ENCODE assay signal across 14 cellular contexts in the genomic region with DNA sequence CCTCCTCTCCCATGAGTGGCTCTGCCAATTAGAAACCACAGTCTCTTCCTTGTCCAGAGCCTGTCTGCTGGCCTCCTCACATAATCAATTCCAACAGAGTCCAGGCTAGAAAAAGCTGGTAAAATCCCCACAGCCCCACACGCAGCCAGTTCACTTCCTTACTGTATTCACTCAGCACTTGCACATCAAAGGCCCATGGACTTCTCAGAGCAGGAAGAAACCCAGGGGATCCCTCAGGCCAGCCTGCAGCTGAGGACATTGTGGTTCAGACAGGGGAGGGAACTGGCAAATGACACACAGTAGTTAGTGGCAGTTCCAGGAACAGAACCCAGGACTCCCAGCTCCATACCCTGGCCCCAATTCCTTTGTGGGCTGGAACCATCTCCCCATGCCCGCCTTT.
DNase-seq lines count a peak whose midpoint lies in the region; ATAC-seq, FAIRE-seq and TF ChIP-seq lines count a peak whose summit lies in the region.
"Had no signal": no experiment of that assay in that cellular context is flagged by ENCODE, and none has a peak within 500 bp of the region (broad histone marks: within the 10 kb centered on the region; RNA-seq: fewer than 3 reads in every experiment).

No MANE protein-coding gene starts in this region.

- no peak overlapping the region for H3K4me3 ChIP-seq in liver (ENCODE audit: low read depth in 1 of 3, low read length in 3 of 3)
- no peak overlapping the region for H3K4me3 ChIP-seq in HepG2 (replicated peaks in 1 of 3; ENCODE audit: insufficient read depth in 1 of 3, low read depth in 2 of 3, low read length in 3 of 3)
- H3K4me3 ChIP-seq in OCI-LY3 (ENCODE audit: low read length): 0 out of 2 replicates have a peak overlapping the region, but pooled peaks have one; percentile 100
- H3K4me3 ChIP-seq: Peyer's patch, tibial nerve had no signal

- TF ChIP-seq CTCF in liver (IDR thresholded peaks at IDR 0.05; ENCODE audit: low read depth, low read length, missing input control): no peak
- no peak for TF ChIP-seq CTCF in HepG2 (CRISPR knock-in tag; IDR thresholded peaks at IDR 0.05)
- no peak for TF ChIP-seq CTCF in OCI-LY3 (IDR thresholded peaks at IDR 0.05; ENCODE audit: low read depth, low read length)
- no peak for TF ChIP-seq CTCF in D721Med (IDR thresholded peaks at IDR 0.05; ENCODE audit: insufficient read depth, missing control alignments)

- intact Hi-C loops in HepG2 (cut with micrococcal nuclease; ENCODE audit: unreplicated experiment): no loop called here

- POLR2A ChIA-PET in HepG2 (lab: Yijun Ruan, JAX): no interaction called here

- no peak for ATAC-seq in HepG2
- ATAC-seq: CD8-positive, alpha-beta T cell; naive thymus-derived CD8-positive, alpha-beta T cell had no signal

- H3K9ac ChIP-seq in liver (ENCODE audit: low read depth in 1 of 2, low read length in 2 of 2): no peak overlapping the region
- no peak overlapping the region for H3K9ac ChIP-seq in HepG2 (ENCODE audit: insufficient read depth, low read depth, low read length)
- H3K9ac ChIP-seq in OCI-LY3 (ENCODE audit: low read length): peak overlapping the region; percentile 25; the same call in 1 of the 2 replicates

- H4K20me1 ChIP-seq in HepG2 (ENCODE audit: insufficient read depth, low read length): no peaks in the 10 kb centered on the region
- peaks cover 80% of the 10 kb centered on the region for H4K20me1 ChIP-seq in OCI-LY3 (ENCODE audit: insufficient read depth, low read length)

- H3K4me1 ChIP-seq in liver (ENCODE audit: control insufficient read depth in 4 of 4, insufficient read depth in 4 of 4, low read length in 3 of 4) (peaks cover 0 to 16% (median 3%) of the 10 kb centered on the region in 4 donors), HepG2 (ENCODE audit: insufficient read depth, low read length) (no peaks in the 10 kb centered on the region), OCI-LY3 (ENCODE audit: low read length) (peaks cover 82% of the 10 kb centered on the region)

- H3K27ac ChIP-seq in liver (ENCODE audit: low read depth in 1 of 2, low read length in 2 of 2): no peak overlapping the region
- H3K27ac ChIP-seq in HepG2 (ENCODE audit: extremely low read length, insufficient read depth, low read length): no peak overlapping the region
- peak overlapping the region; percentile 83 for H3K27ac ChIP-seq in OCI-LY3 (ENCODE audit: low read length)
- H3K27ac ChIP-seq: Peyer's patch, tibial nerve had no signal

- CTCF ChIA-PET in HepG2 (lab: Yijun Ruan, JAX; ENCODE audit: low intra/inter-chr PET ratio, low total read pairs): no interaction called here

- no peaks in the 10 kb centered on the region for H3K36me3 ChIP-seq in liver (ENCODE audit: control insufficient read depth in 4 of 4, insufficient read depth in 3 of 4, low read depth in 1 of 4, low read length in 3 of 4)
- no peaks in the 10 kb centered on the region for H3K36me3 ChIP-seq in HepG2 (replicated peaks in 1 of 2; ENCODE audit: control insufficient read depth in 1 of 2, insufficient read depth in 2 of 2, low read length in 2 of 2)
- peaks cover 40% of the 10 kb centered on the region for H3K36me3 ChIP-seq in OCI-LY3 (replicated peaks; ENCODE audit: low read depth, low read length)
- H3K36me3 ChIP-seq: Peyer's patch, tibial nerve had no signal

- TF ChIP-seq RAD21 in liver (IDR thresholded peaks at IDR 0.05): no peak
- TF ChIP-seq RAD21 in HepG2 (CRISPR knock-in tag; IDR thresholded peaks at IDR 0.05): no peak

- no TSS peak for BruUV-seq in HepG2 (replicated peaks; lab: Mats Ljungman, UMichigan)

- FAIRE-seq in HepG2 (lab: Jason Lieb, UNC) (no peak), D721Med (lab: Jason Lieb, UNC) (no peak)

- in situ Hi-C loops in HepG2 (cut with HindIII; ENCODE audit: extremely low pct_ligation_motif_present, low pct_unique_long_range_greater_than_20kb): no loop called here

- TF ChIP-seq POLR2A in HepG2 (IDR thresholded peaks at IDR 0.05; ENCODE audit: insufficient read depth in 1 of 2, low read depth in 2 of 2, low read length in 2 of 2): no peak

- no peak for TF ChIP-seq EP300 in HepG2 (IDR thresholded peaks at IDR 0.05; ENCODE audit: low read depth in 2 of 2, low read length in 2 of 2)
- TF ChIP-seq EP300 in HepG2 (CRISPR knock-in tag; IDR thresholded peaks at IDR 0.05; ENCODE audit: borderline replicate concordance): no peak

- no peaks in the 10 kb centered on the region for H3K79me2 ChIP-seq in HepG2 (ENCODE audit: insufficient read depth, low read length)
- peaks cover 100% of the 10 kb centered on the region for H3K79me2 ChIP-seq in OCI-LY3 (ENCODE audit: low read length)

- H3K27me3 ChIP-seq in liver (ENCODE audit: control insufficient read depth in 4 of 4, insufficient read depth in 4 of 4, low read length in 3 of 4): no peaks in the 10 kb centered on the region
- peaks cover 3 to 33% of the 10 kb centered on the region in 2 experiments; a peak in 3 of 5 replicates for H3K27me3 ChIP-seq in HepG2 (ENCODE audit: control insufficient read depth in 1 of 2, insufficient read depth in 2 of 2, low read length in 2 of 2)
- H3K27me3 ChIP-seq in OCI-LY3 (ENCODE audit: low read depth, low read length): no peaks in the 10 kb centered on the region
- H3K27me3 ChIP-seq: Peyer's patch, tibial nerve had no signal

- H3K4me2 ChIP-seq in HepG2 (ENCODE audit: low read depth, low read length) (no peak overlapping the region), OCI-LY3 (ENCODE audit: low read length) (peak overlapping the region; percentile 89)

- no peak overlapping the region for H2AFZ ChIP-seq in HepG2 (ENCODE audit: low read length)
- H2AFZ ChIP-seq in OCI-LY3 (ENCODE audit: low read depth, low read length): no peak overlapping the region

- 83% methylated on average over 2 of the region's 2 CpGs for WGBS in liver
- 0% methylated on average over 1 of the region's 2 CpGs for WGBS in HepG2 (ENCODE audit: low lambda C conversion rate)

- H3K9me3 ChIP-seq in liver (ENCODE audit: control insufficient read depth in 4 of 4, low read length in 3 of 4): no peaks in the 10 kb centered on the region
- no peaks in the 10 kb centered on the region for H3K9me3 ChIP-seq in HepG2 (ENCODE audit: low read length)
- H3K9me3 ChIP-seq in OCI-LY3 (ENCODE audit: insufficient read depth, low read length): no peaks in the 10 kb centered on the region
- H3K9me3 ChIP-seq: Peyer's patch, tibial nerve had no signal

- no peak for DNase-seq in HepG2 (ENCODE audit: low spot score)
- DNase-seq in globus pallidus (ENCODE audit: low spot score): peak; percentile 29
- DNase-seq in D721Med (ENCODE audit: insufficient read length, low spot score): no peak
- no peak for DNase-seq in foreskin melanocyte
- no peak for DNase-seq in NCI-H446 (lab: John Stamatoyannopoulos, UW)
- DNase-seq: activated CD4-positive, alpha-beta T cell treated with anti-CD3 and anti-CD28 coated beads for 4 hours; CD8-positive, alpha-beta T cell; naive thymus-derived CD8-positive, alpha-beta T cell; NCI-H2107; SW 1271 had no signal

TF ChIP-seq in liver, 16 proteins besides CTCF, POLR2A, EP300 and RAD21 (continues in another document):
- TF ChIP-seq FOXA2 (IDR thresholded peaks at IDR 0.05) (no peak), TAF1 (conservative IDR thresholded peaks at IDR 0.05) (no peak), JUND (IDR thresholded peaks at IDR 0.05) (no peak)

TF ChIP-seq in HepG2, 621 proteins besides CTCF, POLR2A, EP300 and RAD21 (continues in another document):
- TF ChIP-seq ZNF24 (IDR thresholded peaks at IDR 0.05) (no peak), ZNF605 (CRISPR knock-in tag; IDR thresholded peaks at IDR 0.05) (no peak), ZNF766 (CRISPR knock-in tag; IDR thresholded peaks at IDR 0.05; ENCODE audit: borderline replicate concordance) (no peak), SETDB1 (CRISPR knock-in tag; IDR thresholded peaks at IDR 0.05; ENCODE audit: borderline replicate concordance) (no peak), MED8 (CRISPR knock-in tag; IDR thresholded peaks at IDR 0.05; ENCODE audit: insufficient replicate concordance) (no peak), CAMTA2 (CRISPR knock-in tag; IDR thresholded peaks at IDR 0.05; ENCODE audit: borderline replicate concordance) (no peak)
